Comparison of ENCODE assay signal across 1 cellular context in the genomic region with DNA sequence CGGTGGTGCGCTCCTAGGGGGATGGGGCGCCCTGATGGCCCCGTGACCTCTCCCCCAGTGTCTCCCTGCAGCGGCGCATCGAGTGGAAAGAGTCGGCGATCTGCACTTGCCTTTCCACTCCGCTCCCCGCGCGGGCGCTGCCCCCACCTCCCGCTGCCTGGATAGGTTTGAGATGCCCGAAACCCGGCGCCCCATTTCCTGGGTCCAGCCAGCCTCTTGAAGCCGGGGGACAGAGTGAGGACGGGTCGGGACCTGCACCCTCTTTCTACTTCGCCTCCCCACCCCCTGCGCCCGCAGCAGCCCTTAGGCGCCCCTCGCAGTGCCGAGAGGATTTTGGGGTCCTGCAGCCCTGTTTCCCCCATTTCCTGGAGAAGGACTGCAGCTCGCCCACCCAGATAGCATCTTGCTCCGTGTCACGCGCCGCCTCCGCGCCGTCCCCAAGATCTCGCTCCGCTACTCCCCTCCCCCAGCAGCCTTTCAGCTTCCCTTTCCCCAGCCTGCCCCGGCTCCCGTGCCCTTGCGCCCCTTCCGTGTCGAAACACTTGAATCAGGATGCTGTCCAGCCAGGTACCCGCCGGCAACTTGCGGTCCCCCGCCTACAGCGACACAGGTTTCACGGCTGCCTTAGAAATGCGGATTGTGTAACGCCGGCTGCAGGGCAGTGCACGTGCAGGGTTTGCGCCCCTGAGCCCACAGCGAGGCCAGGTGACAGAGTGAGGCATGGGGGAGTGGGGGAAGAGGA.
TF ChIP-seq lines count a peak whose summit lies in the region.

No MANE protein-coding gene starts in this region.

TF ChIP-seq in WTC11, 78 proteins besides CTCF, POLR2A, EP300 and RAD21 (continued from another document and continues in another):
- TF ChIP-seq, protein P1, sequence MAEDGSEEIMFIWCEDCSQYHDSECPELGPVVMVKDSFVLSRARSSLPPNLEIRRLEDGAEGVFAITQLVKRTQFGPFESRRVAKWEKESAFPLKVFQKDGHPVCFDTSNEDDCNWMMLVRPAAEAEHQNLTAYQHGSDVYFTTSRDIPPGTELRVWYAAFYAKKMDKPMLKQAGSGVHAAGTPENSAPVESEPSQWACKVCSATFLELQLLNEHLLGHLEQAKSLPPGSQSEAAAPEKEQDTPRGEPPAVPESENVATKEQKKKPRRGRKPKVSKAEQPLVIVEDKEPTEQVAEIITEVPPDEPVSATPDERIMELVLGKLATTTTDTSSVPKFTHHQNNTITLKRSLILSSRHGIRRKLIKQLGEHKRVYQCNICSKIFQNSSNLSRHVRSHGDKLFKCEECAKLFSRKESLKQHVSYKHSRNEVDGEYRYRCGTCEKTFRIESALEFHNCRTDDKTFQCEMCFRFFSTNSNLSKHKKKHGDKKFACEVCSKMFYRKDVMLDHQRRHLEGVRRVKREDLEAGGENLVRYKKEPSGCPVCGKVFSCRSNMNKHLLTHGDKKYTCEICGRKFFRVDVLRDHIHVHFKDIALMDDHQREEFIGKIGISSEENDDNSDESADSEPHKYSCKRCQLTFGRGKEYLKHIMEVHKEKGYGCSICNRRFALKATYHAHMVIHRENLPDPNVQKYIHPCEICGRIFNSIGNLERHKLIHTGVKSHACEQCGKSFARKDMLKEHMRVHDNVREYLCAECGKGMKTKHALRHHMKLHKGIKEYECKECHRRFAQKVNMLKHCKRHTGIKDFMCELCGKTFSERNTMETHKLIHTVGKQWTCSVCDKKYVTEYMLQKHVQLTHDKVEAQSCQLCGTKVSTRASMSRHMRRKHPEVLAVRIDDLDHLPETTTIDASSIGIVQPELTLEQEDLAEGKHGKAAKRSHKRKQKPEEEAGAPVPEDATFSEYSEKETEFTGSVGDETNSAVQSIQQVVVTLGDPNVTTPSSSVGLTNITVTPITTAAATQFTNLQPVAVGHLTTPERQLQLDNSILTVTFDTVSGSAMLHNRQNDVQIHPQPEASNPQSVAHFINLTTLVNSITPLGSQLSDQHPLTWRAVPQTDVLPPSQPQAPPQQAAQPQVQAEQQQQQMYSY (CRISPR knock-in tag; IDR thresholded peaks at IDR 0.05), result no peak; the same call in 1 of the 2 replicates
- no peak for TF ChIP-seq HMGA2 (CRISPR knock-in tag; IDR thresholded peaks at IDR 0.05)
- no peak for TF ChIP-seq CREM (CRISPR knock-in tag; IDR thresholded peaks at IDR 0.05)
- TF ChIP-seq, protein P2, sequence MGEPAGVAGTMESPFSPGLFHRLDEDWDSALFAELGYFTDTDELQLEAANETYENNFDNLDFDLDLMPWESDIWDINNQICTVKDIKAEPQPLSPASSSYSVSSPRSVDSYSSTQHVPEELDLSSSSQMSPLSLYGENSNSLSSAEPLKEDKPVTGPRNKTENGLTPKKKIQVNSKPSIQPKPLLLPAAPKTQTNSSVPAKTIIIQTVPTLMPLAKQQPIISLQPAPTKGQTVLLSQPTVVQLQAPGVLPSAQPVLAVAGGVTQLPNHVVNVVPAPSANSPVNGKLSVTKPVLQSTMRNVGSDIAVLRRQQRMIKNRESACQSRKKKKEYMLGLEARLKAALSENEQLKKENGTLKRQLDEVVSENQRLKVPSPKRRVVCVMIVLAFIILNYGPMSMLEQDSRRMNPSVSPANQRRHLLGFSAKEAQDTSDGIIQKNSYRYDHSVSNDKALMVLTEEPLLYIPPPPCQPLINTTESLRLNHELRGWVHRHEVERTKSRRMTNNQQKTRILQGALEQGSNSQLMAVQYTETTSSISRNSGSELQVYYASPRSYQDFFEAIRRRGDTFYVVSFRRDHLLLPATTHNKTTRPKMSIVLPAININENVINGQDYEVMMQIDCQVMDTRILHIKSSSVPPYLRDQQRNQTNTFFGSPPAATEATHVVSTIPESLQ (CRISPR knock-in tag; IDR thresholded peaks at IDR 0.05), result no peak
- TF ChIP-seq ZNF317 (CRISPR knock-in tag; IDR thresholded peaks at IDR 0.05; ENCODE audit: borderline replicate concordance, low read depth), result no peak
- TF ChIP-seq TEAD4 (CRISPR knock-in tag; IDR thresholded peaks at IDR 0.05), result no peak
- TF ChIP-seq SMAD4 (CRISPR knock-in tag; IDR thresholded peaks at IDR 0.05), result no peak
- no peak for TF ChIP-seq ATF1 (CRISPR knock-in tag; IDR thresholded peaks at IDR 0.05)
- TF ChIP-seq ZNF121 (CRISPR knock-in tag; IDR thresholded peaks at IDR 0.05), result no peak
- TF ChIP-seq NFATC4 (CRISPR knock-in tag; IDR thresholded peaks at IDR 0.05), result no peak
- TF ChIP-seq, protein P3, sequence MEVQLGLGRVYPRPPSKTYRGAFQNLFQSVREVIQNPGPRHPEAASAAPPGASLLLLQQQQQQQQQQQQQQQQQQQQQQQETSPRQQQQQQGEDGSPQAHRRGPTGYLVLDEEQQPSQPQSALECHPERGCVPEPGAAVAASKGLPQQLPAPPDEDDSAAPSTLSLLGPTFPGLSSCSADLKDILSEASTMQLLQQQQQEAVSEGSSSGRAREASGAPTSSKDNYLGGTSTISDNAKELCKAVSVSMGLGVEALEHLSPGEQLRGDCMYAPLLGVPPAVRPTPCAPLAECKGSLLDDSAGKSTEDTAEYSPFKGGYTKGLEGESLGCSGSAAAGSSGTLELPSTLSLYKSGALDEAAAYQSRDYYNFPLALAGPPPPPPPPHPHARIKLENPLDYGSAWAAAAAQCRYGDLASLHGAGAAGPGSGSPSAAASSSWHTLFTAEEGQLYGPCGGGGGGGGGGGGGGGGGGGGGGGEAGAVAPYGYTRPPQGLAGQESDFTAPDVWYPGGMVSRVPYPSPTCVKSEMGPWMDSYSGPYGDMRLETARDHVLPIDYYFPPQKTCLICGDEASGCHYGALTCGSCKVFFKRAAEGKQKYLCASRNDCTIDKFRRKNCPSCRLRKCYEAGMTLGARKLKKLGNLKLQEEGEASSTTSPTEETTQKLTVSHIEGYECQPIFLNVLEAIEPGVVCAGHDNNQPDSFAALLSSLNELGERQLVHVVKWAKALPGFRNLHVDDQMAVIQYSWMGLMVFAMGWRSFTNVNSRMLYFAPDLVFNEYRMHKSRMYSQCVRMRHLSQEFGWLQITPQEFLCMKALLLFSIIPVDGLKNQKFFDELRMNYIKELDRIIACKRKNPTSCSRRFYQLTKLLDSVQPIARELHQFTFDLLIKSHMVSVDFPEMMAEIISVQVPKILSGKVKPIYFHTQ (CRISPR knock-in tag; IDR thresholded peaks at IDR 0.05), result no peak
- TF ChIP-seq RELA (CRISPR knock-in tag; IDR thresholded peaks at IDR 0.05; ENCODE audit: borderline replicate concordance), result no peak
- TF ChIP-seq, protein P4, sequence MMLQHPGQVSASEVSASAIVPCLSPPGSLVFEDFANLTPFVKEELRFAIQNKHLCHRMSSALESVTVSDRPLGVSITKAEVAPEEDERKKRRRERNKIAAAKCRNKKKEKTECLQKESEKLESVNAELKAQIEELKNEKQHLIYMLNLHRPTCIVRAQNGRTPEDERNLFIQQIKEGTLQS (CRISPR knock-in tag; conservative IDR thresholded peaks at IDR 0.05), result no peak
- TF ChIP-seq ZNF423 (CRISPR knock-in tag; IDR thresholded peaks at IDR 0.05), result no peak
- TF ChIP-seq, protein P5, sequence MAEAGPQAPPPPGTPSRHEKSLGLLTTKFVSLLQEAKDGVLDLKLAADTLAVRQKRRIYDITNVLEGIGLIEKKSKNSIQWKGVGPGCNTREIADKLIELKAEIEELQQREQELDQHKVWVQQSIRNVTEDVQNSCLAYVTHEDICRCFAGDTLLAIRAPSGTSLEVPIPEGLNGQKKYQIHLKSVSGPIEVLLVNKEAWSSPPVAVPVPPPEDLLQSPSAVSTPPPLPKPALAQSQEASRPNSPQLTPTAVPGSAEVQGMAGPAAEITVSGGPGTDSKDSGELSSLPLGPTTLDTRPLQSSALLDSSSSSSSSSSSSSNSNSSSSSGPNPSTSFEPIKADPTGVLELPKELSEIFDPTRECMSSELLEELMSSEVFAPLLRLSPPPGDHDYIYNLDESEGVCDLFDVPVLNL (CRISPR knock-in tag; IDR thresholded peaks at IDR 0.05; ENCODE audit: borderline replicate concordance, low read depth), result no peak
- TF ChIP-seq ZMAT4 (CRISPR knock-in tag; IDR thresholded peaks at IDR 0.05), result no peak
- TF ChIP-seq JAZF1 (CRISPR knock-in tag; IDR thresholded peaks at IDR 0.05), result no peak
- 0 out of 2 replicates have a peak, but pooled peaks have one; percentile 16 for TF ChIP-seq FOXK1 (CRISPR knock-in tag; IDR thresholded peaks at IDR 0.05)
- no peak for TF ChIP-seq GTF2I (CRISPR knock-in tag; conservative IDR thresholded peaks at IDR 0.05)
- TF ChIP-seq GABPB1 (CRISPR knock-in tag; IDR thresholded peaks at IDR 0.05), result 0 out of 2 replicates have a peak, but pooled peaks have one; percentile 23
- 0 out of 2 replicates have a peak, but pooled peaks have one; percentile 56 for TF ChIP-seq ZNF281 (CRISPR knock-in tag; IDR thresholded peaks at IDR 0.05)
- 0 out of 2 replicates have a peak, but pooled peaks have one; percentile 55 for TF ChIP-seq ESRRA (CRISPR knock-in tag; IDR thresholded peaks at IDR 0.05; ENCODE audit: borderline replicate concordance)
- TF ChIP-seq NR2C2 (CRISPR knock-in tag; IDR thresholded peaks at IDR 0.05), result no peak
- TF ChIP-seq, protein P6, sequence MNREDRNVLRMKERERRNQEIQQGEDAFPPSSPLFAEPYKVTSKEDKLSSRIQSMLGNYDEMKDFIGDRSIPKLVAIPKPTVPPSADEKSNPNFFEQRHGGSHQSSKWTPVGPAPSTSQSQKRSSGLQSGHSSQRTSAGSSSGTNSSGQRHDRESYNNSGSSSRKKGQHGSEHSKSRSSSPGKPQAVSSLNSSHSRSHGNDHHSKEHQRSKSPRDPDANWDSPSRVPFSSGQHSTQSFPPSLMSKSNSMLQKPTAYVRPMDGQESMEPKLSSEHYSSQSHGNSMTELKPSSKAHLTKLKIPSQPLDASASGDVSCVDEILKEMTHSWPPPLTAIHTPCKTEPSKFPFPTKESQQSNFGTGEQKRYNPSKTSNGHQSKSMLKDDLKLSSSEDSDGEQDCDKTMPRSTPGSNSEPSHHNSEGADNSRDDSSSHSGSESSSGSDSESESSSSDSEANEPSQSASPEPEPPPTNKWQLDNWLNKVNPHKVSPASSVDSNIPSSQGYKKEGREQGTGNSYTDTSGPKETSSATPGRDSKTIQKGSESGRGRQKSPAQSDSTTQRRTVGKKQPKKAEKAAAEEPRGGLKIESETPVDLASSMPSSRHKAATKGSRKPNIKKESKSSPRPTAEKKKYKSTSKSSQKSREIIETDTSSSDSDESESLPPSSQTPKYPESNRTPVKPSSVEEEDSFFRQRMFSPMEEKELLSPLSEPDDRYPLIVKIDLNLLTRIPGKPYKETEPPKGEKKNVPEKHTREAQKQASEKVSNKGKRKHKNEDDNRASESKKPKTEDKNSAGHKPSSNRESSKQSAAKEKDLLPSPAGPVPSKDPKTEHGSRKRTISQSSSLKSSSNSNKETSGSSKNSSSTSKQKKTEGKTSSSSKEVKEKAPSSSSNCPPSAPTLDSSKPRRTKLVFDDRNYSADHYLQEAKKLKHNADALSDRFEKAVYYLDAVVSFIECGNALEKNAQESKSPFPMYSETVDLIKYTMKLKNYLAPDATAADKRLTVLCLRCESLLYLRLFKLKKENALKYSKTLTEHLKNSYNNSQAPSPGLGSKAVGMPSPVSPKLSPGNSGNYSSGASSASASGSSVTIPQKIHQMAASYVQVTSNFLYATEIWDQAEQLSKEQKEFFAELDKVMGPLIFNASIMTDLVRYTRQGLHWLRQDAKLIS (CRISPR knock-in tag; IDR thresholded peaks at IDR 0.05; ENCODE audit: borderline replicate concordance), result no peak
- peak; percentile 94 for TF ChIP-seq MAX (CRISPR knock-in tag; IDR thresholded peaks at IDR 0.05)
- no peak for TF ChIP-seq GRHL2 (CRISPR knock-in tag; IDR thresholded peaks at IDR 0.05; ENCODE audit: insufficient replicate concordance, severe bottlenecking)
- TF ChIP-seq ELF4 (CRISPR knock-in tag; IDR thresholded peaks at IDR 0.05; ENCODE audit: low read depth), result no peak
- TF ChIP-seq FOXP4 (CRISPR knock-in tag; IDR thresholded peaks at IDR 0.05), result 0 out of 2 replicates have a peak, but pooled peaks have one; percentile 56
- no peak for TF ChIP-seq EMX1 (CRISPR knock-in tag; IDR thresholded peaks at IDR 0.05)
- peak; percentile 75 for TF ChIP-seq NFE2L1 (CRISPR knock-in tag; IDR thresholded peaks at IDR 0.05)
- TF ChIP-seq, protein P7, sequence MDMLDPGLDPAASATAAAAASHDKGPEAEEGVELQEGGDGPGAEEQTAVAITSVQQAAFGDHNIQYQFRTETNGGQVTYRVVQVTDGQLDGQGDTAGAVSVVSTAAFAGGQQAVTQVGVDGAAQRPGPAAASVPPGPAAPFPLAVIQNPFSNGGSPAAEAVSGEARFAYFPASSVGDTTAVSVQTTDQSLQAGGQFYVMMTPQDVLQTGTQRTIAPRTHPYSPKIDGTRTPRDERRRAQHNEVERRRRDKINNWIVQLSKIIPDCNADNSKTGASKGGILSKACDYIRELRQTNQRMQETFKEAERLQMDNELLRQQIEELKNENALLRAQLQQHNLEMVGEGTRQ (CRISPR knock-in tag; IDR thresholded peaks at IDR 0.05), result 0 out of 2 replicates have a peak, but pooled peaks have one; percentile 9
- TF ChIP-seq CBFB (CRISPR knock-in tag; IDR thresholded peaks at IDR 0.05; ENCODE audit: low read depth), result no peak
